ENCODE assay signal across 10 cellular contexts in genomic region chr12:94173660-94174265, GRCh38. TPM values are rescaled to one million over a fixed set of nuclear protein-coding genes. Genes with fewer than 3 reads are reported as not detected.
DNase-seq lines count a peak whose midpoint lies in the region; ATAC-seq and TF ChIP-seq lines count a peak whose summit lies in the region.
"Had no signal": no experiment of that assay in that cellular context is flagged by ENCODE, and none has a peak within 500 bp of the region (broad histone marks: within the 10 kb centered on the region; RNA-seq: fewer than 3 reads in every experiment).

No MANE protein-coding gene starts in this region.

- H3K9me3 Mint-ChIP-seq in activated naive CD4-positive, alpha-beta T cell treated with anti-CD3 and anti-CD28 coated beads, Interleukin-2, amount 50 U/mL, for 24 hours = peaks cover 10% of the 10 kb centered on the region
- H3K9me3 Mint-ChIP-seq in activated naive CD4-positive, alpha-beta T cell treated with anti-CD3 and anti-CD28 coated beads, Interleukin-2, amount 10 ng/mL, durations not matched to agents 7 days and 5 days = peaks cover 11% of the 10 kb centered on the region
- peaks cover 8 to 13% of the 10 kb centered on the region in 2 donors for H3K9me3 Mint-ChIP-seq in stimulated activated naive CD8-positive, alpha-beta T cell treated with anti-CD3 and anti-CD28 coated beads, Interleukin-15, amount 100 ng/mL, for 72 hours

- peaks cover 0 to 8% (median 0%) of the 10 kb centered on the region in 4 donors for H3K9me3 ChIP-seq in Peyer's patch
- no peaks in the 10 kb centered on the region for H3K9me3 ChIP-seq in uterus

- no peak for DNase-seq in activated naive CD4-positive, alpha-beta T cell treated with anti-CD3 and anti-CD28 coated beads, Interleukin-2, amount 10 ng/mL, durations not matched to agents 7 days and 5 days
- DNase-seq in Peyer's patch (peak in 1 of 3 donors; percentile 31), NCI-H146 (lab: John Stamatoyannopoulos, UW) (no peak), uterus (no peak)
- DNase-seq in stimulated activated naive CD8-positive, alpha-beta T cell treated with anti-CD3 and anti-CD28 coated beads, Interleukin-15, amount 100 ng/mL, for 72 hours = no peak
- DNase-seq: activated effector memory CD4-positive, alpha-beta T cell treated with Interleukin-2 at 50 U/mL for 16 hours; nucleus accumbens had no signal

- H3K36me3 Mint-ChIP-seq in activated naive CD4-positive, alpha-beta T cell treated with anti-CD3 and anti-CD28 coated beads, Interleukin-2, amount 50 U/mL, for 24 hours = peaks cover 12% of the 10 kb centered on the region
- peaks cover 62% of the 10 kb centered on the region for H3K36me3 Mint-ChIP-seq in activated naive CD4-positive, alpha-beta T cell treated with anti-CD3 and anti-CD28 coated beads, Interleukin-2, amount 10 ng/mL, durations not matched to agents 7 days and 5 days

- intact Hi-C loops in uterus (cut with DNase I; ENCODE audit: low total_unique reads) = no loop called here

- H3K27me3 ChIP-seq in Peyer's patch (no peaks in the 10 kb centered on the region), uterus (no peaks in the 10 kb centered on the region)

- ATAC-seq in HG02763 (IDR thresholded peaks at IDR 0.05; ENCODE audit: unreplicated experiment) (peak; percentile 64), HG03565 (IDR thresholded peaks at IDR 0.05; ENCODE audit: unreplicated experiment) (no peak)
- no peak for ATAC-seq in stimulated activated naive CD8-positive, alpha-beta T cell treated with anti-CD3 and anti-CD28 coated beads, Interleukin-15, amount 100 ng/mL, for 72 hours

- H3K4me3 ChIP-seq in Peyer's patch (peak overlapping the region in 1 of 4 donors; percentile 9), uterus (no peak overlapping the region)

- H3K36me3 ChIP-seq in Peyer's patch (no peaks in the 10 kb centered on the region), uterus (no peaks in the 10 kb centered on the region)

- H3K27ac ChIP-seq in Peyer's patch = peak overlapping the region; percentile 3 to 51 (median 25)
- no peak overlapping the region for H3K27ac ChIP-seq in uterus

- H3K4me1 Mint-ChIP-seq in activated naive CD4-positive, alpha-beta T cell treated with anti-CD3 and anti-CD28 coated beads, Interleukin-2, amount 50 U/mL, for 24 hours = peaks cover 65% of the 10 kb centered on the region
- H3K4me1 Mint-ChIP-seq in activated naive CD4-positive, alpha-beta T cell treated with anti-CD3 and anti-CD28 coated beads, Interleukin-2, amount 10 ng/mL, durations not matched to agents 7 days and 5 days = peaks cover 68% of the 10 kb centered on the region
- peaks cover 76% of the 10 kb centered on the region for H3K4me1 Mint-ChIP-seq in stimulated activated naive CD8-positive, alpha-beta T cell treated with anti-CD3 and anti-CD28 coated beads, Interleukin-15, amount 100 ng/mL, for 72 hours

- peak overlapping the region; percentile 30 for H3K4me3 Mint-ChIP-seq in activated naive CD4-positive, alpha-beta T cell treated with anti-CD3 and anti-CD28 coated beads, Interleukin-2, amount 50 U/mL, for 24 hours
- H3K4me3 Mint-ChIP-seq in activated naive CD4-positive, alpha-beta T cell treated with anti-CD3 and anti-CD28 coated beads, Interleukin-2, amount 10 ng/mL, durations not matched to agents 7 days and 5 days = no peak overlapping the region
- peak overlapping the region; percentile 16 to 68 for H3K4me3 Mint-ChIP-seq in stimulated activated naive CD8-positive, alpha-beta T cell treated with anti-CD3 and anti-CD28 coated beads, Interleukin-15, amount 100 ng/mL, for 72 hours

- H3K27me3 Mint-ChIP-seq in activated naive CD4-positive, alpha-beta T cell treated with anti-CD3 and anti-CD28 coated beads, Interleukin-2, amount 50 U/mL, for 24 hours = no peaks in the 10 kb centered on the region
- no peaks in the 10 kb centered on the region for H3K27me3 Mint-ChIP-seq in activated naive CD4-positive, alpha-beta T cell treated with anti-CD3 and anti-CD28 coated beads, Interleukin-2, amount 10 ng/mL, durations not matched to agents 7 days and 5 days
- H3K27me3 Mint-ChIP-seq in stimulated activated naive CD8-positive, alpha-beta T cell treated with anti-CD3 and anti-CD28 coated beads, Interleukin-15, amount 100 ng/mL, for 72 hours = peaks cover under 1% of the 10 kb centered on the region

- TF ChIP-seq CTCF in Peyer's patch (IDR thresholded peaks at IDR 0.05) (no peak), uterus (IDR thresholded peaks at IDR 0.05) (no peak)

- TF ChIP-seq POLR2A in Peyer's patch (IDR thresholded peaks at IDR 0.05) = no peak
- TF ChIP-seq POLR2A in uterus (IDR thresholded peaks at IDR 0.05) = no peak

- CTCF ChIA-PET in activated naive CD4-positive, alpha-beta T cell treated with anti-CD3 and anti-CD28 coated beads, Interleukin-2, amount 10 ng/mL, durations not matched to agents 7 days and 5 days (lab: Charles Lee) = interaction anchor here (0.6 to 2.0 kb wide), 5 partner anchors 8 to 1828 kb away, joined by 3 to 5 read pairs (median 3); no protein-coding TSS in a partner anchor

- H3K4me1 ChIP-seq in Peyer's patch = peaks cover 0 to 15% (median 5%) of the 10 kb centered on the region in 4 donors
- H3K4me1 ChIP-seq in uterus = no peaks in the 10 kb centered on the region

- no peak overlapping the region for H3K27ac Mint-ChIP-seq in activated naive CD4-positive, alpha-beta T cell treated with anti-CD3 and anti-CD28 coated beads, Interleukin-2, amount 50 U/mL, for 24 hours
- H3K27ac Mint-ChIP-seq in activated naive CD4-positive, alpha-beta T cell treated with anti-CD3 and anti-CD28 coated beads, Interleukin-2, amount 10 ng/mL, durations not matched to agents 7 days and 5 days = no peak overlapping the region
- peak overlapping the region in 1 of 2 donors; percentile 54 for H3K27ac Mint-ChIP-seq in stimulated activated naive CD8-positive, alpha-beta T cell treated with anti-CD3 and anti-CD28 coated beads, Interleukin-15, amount 100 ng/mL, for 72 hours

RNA-seq across cellular contexts. Expression of gene PLXNC1, which starts 25.4 kb away (rescaled TPM):
- 10 to 100 TPM in 1 of 4 donors, 1 to 10 TPM in 2, under 1 TPM in 1; 0.88 to 21.5 (median 5.1) TPM for total RNA-seq in Peyer's patch
- total RNA-seq in uterus = 10 to 100 TPM; 11.6 to 23.8 (median 16.3) TPM

Comparison
In these comparisons a context has a peak if more than half of its experiments do, and no peak if none do; other contexts are left out.
1. H3K27ac ChIP-seq: peak in Peyer's patch (4 of 4); none in uterus (0 of 2).